ENCODE assay signal across 8 cellular contexts in the genomic region with DNA sequence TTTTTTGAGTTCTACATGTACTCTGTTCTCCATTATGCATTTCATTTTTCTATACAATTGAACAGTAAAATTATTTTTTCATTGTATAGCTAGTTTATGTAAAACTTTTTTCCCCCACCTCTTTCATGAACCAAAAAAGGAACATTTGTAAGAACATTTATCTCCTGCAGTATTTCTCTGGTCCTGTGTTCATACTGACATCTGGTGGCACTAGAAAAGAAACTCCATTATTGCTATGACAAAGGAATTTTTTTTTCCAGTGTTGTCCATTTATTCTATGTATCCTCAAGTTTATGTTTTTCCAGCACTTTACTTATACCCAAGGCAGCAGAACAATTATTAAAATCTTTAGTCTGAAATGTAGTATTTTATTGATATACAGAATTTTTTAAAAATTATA. TPM values are rescaled to one million over a fixed set of nuclear protein-coding genes. Genes with fewer than 3 reads are reported as not detected.
DNase-seq lines count a peak whose midpoint lies in the region; ATAC-seq, FAIRE-seq and TF ChIP-seq lines count a peak whose summit lies in the region.

No MANE protein-coding gene starts in this region.

- peaks cover 3% of the 10 kb centered on the region for H3K36me3 ChIP-seq in suprapubic skin

- DNase-seq in COLO829 (ENCODE audit: low spot score) (peak; percentile 41), HuH-7.5 (ENCODE audit: low spot score) (peak; percentile 12), kidney tubule cell (ENCODE audit: low spot score) (peak; percentile 32), inferior parietal cortex (ENCODE audit: extremely low spot score) (no peak), suprapubic skin (ENCODE audit: low spot score in 2 of 2) (no peak)

- peak in 1 of 2 donors; percentile 9 for TF ChIP-seq CTCF in suprapubic skin (IDR thresholded peaks at IDR 0.05)

- H3K27me3 ChIP-seq in suprapubic skin, result no peaks in the 10 kb centered on the region

- no peak for ATAC-seq in GM21576 (IDR thresholded peaks at IDR 0.05; ENCODE audit: unreplicated experiment)
- ATAC-seq in HG02973 (IDR thresholded peaks at IDR 0.05; ENCODE audit: unreplicated experiment), result no peak

- peak; percentile 93 for FAIRE-seq in TTC549 (lab: Jason Lieb, UNC)

- no peak overlapping the region for H3K27ac ChIP-seq in suprapubic skin

- no peak for TF ChIP-seq POLR2A in suprapubic skin (IDR thresholded peaks at IDR 0.05)

- H3K4me3 ChIP-seq in suprapubic skin, result no peak overlapping the region

- no peak for TF ChIP-seq EP300 in suprapubic skin (IDR thresholded peaks at IDR 0.05)

- peaks cover 1% of the 10 kb centered on the region for H3K4me1 ChIP-seq in suprapubic skin

- H3K9me3 ChIP-seq in suprapubic skin, result no peaks in the 10 kb centered on the region

RNA-seq across cellular contexts. Expression of a gene that starts 27.4 kb away (rescaled TPM):
- 1 to 10 TPM; 1.4 to 6.4 (median 3.0) TPM for total RNA-seq in suprapubic skin

RNA-seq across cellular contexts. Expression of a gene that starts 46.6 kb away (rescaled TPM):
- total RNA-seq in suprapubic skin, result 10 to 100 TPM in 3 of 4 donors, 1 to 10 TPM in 1; 9.8 to 28.8 (median 12.6) TPM

RNA-seq across cellular contexts. Expression of a gene that starts 46.7 kb away (rescaled TPM):
- total RNA-seq in suprapubic skin, result 10 to 100 TPM; 30.9 to 86.1 (median 36.5) TPM

Comparison
In these comparisons a context has a peak if more than half of its experiments do, and no peak if none do; other contexts are left out.
1. DNase-seq: peak in COLO829 (single experiment), HuH-7.5 (single experiment) and kidney tubule cell (single experiment); none in inferior parietal cortex (single experiment) and suprapubic skin (0 of 2).